Comparison of ENCODE assay signal across 24 cellular contexts in genomic region chr13:79119578-79120107, GRCh38.
"Had no signal": no experiment of that assay in that cellular context is flagged by ENCODE, and none has a peak within 500 bp of the region (broad histone marks: within the 10 kb centered on the region; RNA-seq: fewer than 3 reads in every experiment).

No MANE protein-coding gene starts in this region.

- FAIRE-seq: RCC 7860 had no signal

- H3K4me3 ChIP-seq: MG63, SJSA1, SK-N-MC had no signal

- H3K27ac ChIP-seq: SJSA1, SK-N-MC had no signal

- H3K9me3 ChIP-seq: MG63, SJSA1 had no signal

- H3K4me1 ChIP-seq: SJSA1 had no signal

- H3K27me3 ChIP-seq: MG63, SJSA1 had no signal

- H3K36me3 ChIP-seq: MG63, SJSA1 had no signal

- DNase-seq: IMR-90, Karpas-422, KG1, MG63, NCI-H1092, NCI-H1105 treated with DMSO at 0.1 percent for 48 hours, NCI-H1417 treated with DMSO at 0.1 percent for 48 hours, NCI-H146, NCI-H1694 treated with DMSO at 0.1 percent for 48 hours, NCI-H1930, NCI-H2081, NCI-H2171, NCI-H226, NCI-H446, NCI-H510A, NCI-H524 treated with DMSO at 0.1 percent for 48 hours, NCI-H69, NCI-H774, Right ventricle myocardium superior, RPMI8226, SIG-M5 had no signal
